ENCODE assay signal across 3 cellular contexts in genomic region chr2:110090164-110090563, GRCh38. TPM values are rescaled to one million over a fixed set of nuclear protein-coding genes. Genes with fewer than 3 reads are reported as not detected.
"Had no signal": no experiment of that assay in that cellular context is flagged by ENCODE, and none has a peak within 500 bp of the region (broad histone marks: within the 10 kb centered on the region; RNA-seq: fewer than 3 reads in every experiment).

No MANE protein-coding gene starts in this region.

RNA-seq across cellular contexts. Expression of gene MALL, which starts 25.5 kb away (rescaled TPM):
- total RNA-seq: OCI-LY7, SJSA1, SK-MEL-5 had no signal
